22 cellular contexts compared by ENCODE assay signal in the genomic region with DNA sequence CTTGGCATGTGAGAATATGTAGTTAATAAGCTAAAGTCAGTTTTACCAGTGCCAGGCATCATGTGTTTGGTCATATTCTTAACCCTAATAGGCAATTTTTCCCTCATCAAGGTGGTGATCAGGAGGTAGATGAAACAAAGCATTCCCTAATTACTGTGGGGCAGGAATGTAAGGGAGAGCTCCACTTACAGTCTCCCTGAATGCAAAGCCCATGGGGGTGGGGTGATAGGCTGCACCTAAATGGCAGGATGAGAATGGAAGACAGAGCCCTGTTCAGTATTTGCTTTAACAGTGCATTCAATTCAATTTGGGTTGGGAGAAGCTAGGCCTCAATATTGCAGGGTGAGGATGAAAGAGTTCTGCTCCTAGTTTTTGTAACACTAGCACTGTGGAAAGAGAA.
"Had no signal": no experiment of that assay in that cellular context is flagged by ENCODE, and none has a peak within 500 bp of the region (broad histone marks: within the 10 kb centered on the region; RNA-seq: fewer than 3 reads in every experiment).

No MANE protein-coding gene starts in this region.

- H3K27me3 Mint-ChIP-seq: stimulated activated naive B cell treated with anti-CD40 and anti-IgM and Interleukin-4, amounts not matched to agents 10 μg/mL and 1 μg/mL and 100 μg/mL, for 72 hours; stimulated activated naive CD8-positive, alpha-beta T cell treated with anti-CD3 and anti-CD28 coated beads, Interleukin-15, amount 100 ng/mL, for 72 hours had no signal

- H3K27ac Mint-ChIP-seq: mesothelial cell of epicardium; nephron progenitor cell; stimulated activated naive B cell treated with anti-CD40 and anti-IgM and Interleukin-4, amounts not matched to agents 10 μg/mL and 1 μg/mL and 100 μg/mL, for 72 hours; stimulated activated naive CD8-positive, alpha-beta T cell treated with anti-CD3 and anti-CD28 coated beads, Interleukin-15, amount 100 ng/mL, for 72 hours had no signal

- H3K4me1 ChIP-seq: gastrocnemius medialis, heart right ventricle, testis, tibial nerve, upper lobe of right lung, vagina had no signal

- H3K27ac ChIP-seq: dorsolateral prefrontal cortex, gastrocnemius medialis, heart right ventricle, neutrophil, testis, tibial nerve, upper lobe of right lung, vagina had no signal

- H3K36me3 ChIP-seq: gastrocnemius medialis, neutrophil had no signal

- H3K4me3 Mint-ChIP-seq: mesothelial cell of epicardium; nephron progenitor cell; stimulated activated naive B cell treated with anti-CD40 and anti-IgM and Interleukin-4, amounts not matched to agents 10 μg/mL and 1 μg/mL and 100 μg/mL, for 72 hours; stimulated activated naive CD8-positive, alpha-beta T cell treated with anti-CD3 and anti-CD28 coated beads, Interleukin-15, amount 100 ng/mL, for 72 hours had no signal

- H3K9me3 ChIP-seq: gastrocnemius medialis, testis, vagina had no signal

- H3K4me1 Mint-ChIP-seq: mesothelial cell of epicardium; nephron progenitor cell; stimulated activated naive CD8-positive, alpha-beta T cell treated with anti-CD3 and anti-CD28 coated beads, Interleukin-15, amount 100 ng/mL, for 72 hours had no signal

- H3K4me3 ChIP-seq: dorsolateral prefrontal cortex, gastrocnemius medialis, heart right ventricle, testis, tibial nerve, upper lobe of right lung, vagina had no signal

- DNase-seq: cortex of kidney; dorsolateral prefrontal cortex; effector CD8-positive, alpha-beta T cell; gastrocnemius medialis; heart right ventricle; hypothalamus; kidney glomerular epithelial cell; mammary epithelial cell; nephron progenitor cell; posterior cingulate gyrus; stimulated activated CD4-positive, alpha-beta T cell treated with anti-CD3 and anti-CD28 coated beads, Interleukin-2, amount 100 ng/mL, for 24 hours; stimulated activated CD4-positive, alpha-beta T cell treated with anti-CD3 and anti-CD28 coated beads, Interleukin-4, amount 100 ng/mL, for 4 hours; stimulated activated naive B cell treated with anti-CD40 and anti-IgM and Interleukin-4, amounts not matched to agents 10 μg/mL and 1 μg/mL and 100 μg/mL, for 72 hours; stimulated activated naive CD8-positive, alpha-beta T cell treated with anti-CD3 and anti-CD28 coated beads, Interleukin-15, amount 100 ng/mL, for 72 hours; testis; upper lobe of right lung had no signal

- ATAC-seq: esophagus mucosa; gastrocnemius medialis; heart right ventricle; sciatic nerve; stimulated activated naive B cell treated with anti-CD40 and anti-IgM and Interleukin-4, amounts not matched to agents 10 μg/mL and 1 μg/mL and 100 μg/mL, for 72 hours; stimulated activated naive CD8-positive, alpha-beta T cell treated with anti-CD3 and anti-CD28 coated beads, Interleukin-15, amount 100 ng/mL, for 72 hours; upper lobe of right lung had no signal

- H3K27me3 ChIP-seq: dorsolateral prefrontal cortex, gastrocnemius medialis, heart right ventricle, neutrophil, testis, tibial nerve, upper lobe of right lung, vagina had no signal
